ENCODE assay signal across 9 cellular contexts in the genomic region with DNA sequence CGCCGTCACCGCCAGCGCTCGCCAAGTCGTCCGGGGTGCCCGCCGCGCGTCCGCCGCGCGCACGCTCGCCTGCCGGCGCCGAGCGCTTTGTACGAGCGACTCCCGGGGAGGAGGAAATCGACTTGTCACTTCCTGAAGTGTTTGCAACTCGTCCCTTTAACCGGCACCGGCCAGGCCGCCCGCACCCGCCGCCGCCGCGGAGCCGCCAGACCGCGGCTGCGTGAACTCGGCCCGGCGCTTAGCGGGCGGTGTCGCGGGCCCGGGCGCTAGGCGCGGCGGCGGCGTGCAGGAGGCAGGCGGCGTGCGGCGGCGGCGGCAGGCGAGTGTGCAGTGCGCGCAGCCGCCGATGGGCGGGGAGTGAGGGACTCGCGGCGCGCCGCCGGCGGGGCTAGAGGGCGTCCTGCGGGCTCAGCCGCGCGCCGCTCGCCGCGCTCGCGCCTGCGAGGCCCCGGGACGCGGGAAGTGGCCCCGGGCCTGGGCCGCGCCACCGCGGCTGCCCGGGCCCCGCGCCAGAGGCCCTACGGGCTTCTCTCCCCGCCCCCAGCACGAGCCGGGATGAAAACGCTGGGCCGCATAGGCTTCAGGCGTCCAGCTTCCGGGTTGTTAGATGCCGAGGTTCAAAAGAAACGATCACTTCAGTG. TPM values are rescaled to one million over a fixed set of nuclear protein-coding genes. Genes with fewer than 3 reads are reported as not detected.
DNase-seq lines count a peak whose midpoint lies in the region; ATAC-seq, FAIRE-seq and TF ChIP-seq lines count a peak whose summit lies in the region.
"Had no signal": no experiment of that assay in that cellular context is flagged by ENCODE, and none has a peak within 500 bp of the region (broad histone marks: within the 10 kb centered on the region; RNA-seq: fewer than 3 reads in every experiment).

Gene FAM53B, minus strand, starts transcription at position 332 of the 641 bp plus-strand sequence. CDS start 37,665 bp downstream, outside the sequence.

- no peaks in the 10 kb centered on the region for H3K9me3 Mint-ChIP-seq in immature natural killer cell

- H3K27me3 Mint-ChIP-seq in immature natural killer cell (ENCODE audit: low read depth in 3 of 3) = peaks cover 14 to 29% (median 25%) of the 10 kb centered on the region in 3 donors

- H3K4me1 Mint-ChIP-seq in immature natural killer cell = peaks cover 50 to 57% of the 10 kb centered on the region in 2 donors

- H3K4me1 ChIP-seq in small intestine (ENCODE audit: control insufficient read depth in 2 of 2, insufficient read depth in 1 of 2, low read depth in 1 of 2, low read length in 1 of 2) = peaks cover 5 to 10% of the 10 kb centered on the region in 2 donors

- 0% methylated on average over 65 to 105 of the region's 105 CpGs for WGBS in small intestine, 3 donors

- peak within 1 kb of the TSS; percentile 91 to 99 (median 98) for H3K27ac Mint-ChIP-seq in immature natural killer cell

- peak; percentile 67 for ATAC-seq in HG02623 (IDR thresholded peaks at IDR 0.05; ENCODE audit: unreplicated experiment)

- H3K4me3 Mint-ChIP-seq in immature natural killer cell = peak within 1 kb of the TSS; percentile 93 to 99 (median 96)

- no peaks in the 10 kb centered on the region for H3K9me3 ChIP-seq in small intestine (ENCODE audit: control insufficient read depth, low read depth)

- H3K36me3 Mint-ChIP-seq in immature natural killer cell = no peaks in the 10 kb centered on the region

- H3K4me3 ChIP-seq in WI38 (ENCODE audit: low read depth, low read length) (peak within 1 kb of the TSS; percentile 61), bronchial epithelial cell (ENCODE audit: low read depth, low read length) (peak within 1 kb of the TSS; percentile 67), small intestine (ENCODE audit: low read depth in 1 of 2, low read length in 2 of 2) (peak within 1 kb of the TSS; percentile 78 to 99)

- no peaks in the 10 kb centered on the region for H3K36me3 ChIP-seq in bronchial epithelial cell (ENCODE audit: control insufficient read depth, insufficient read depth, low read length)
- no peaks in the 10 kb centered on the region for H3K36me3 ChIP-seq in small intestine (ENCODE audit: control insufficient read depth in 2 of 2, insufficient read depth in 2 of 2, low read length in 2 of 2)

- TF ChIP-seq CTCF in WI38 (IDR thresholded peaks at IDR 0.05; ENCODE audit: low read depth, low read length) = no peak
- TF ChIP-seq CTCF in bronchial epithelial cell (IDR thresholded peaks at IDR 0.05; ENCODE audit: insufficient read depth, low read length, severe bottlenecking) = no peak

- H3K27me3 ChIP-seq in bronchial epithelial cell (ENCODE audit: control insufficient read depth, insufficient read depth, low read length) = no peaks in the 10 kb centered on the region
- no peaks in the 10 kb centered on the region for H3K27me3 ChIP-seq in small intestine (ENCODE audit: control insufficient read depth in 2 of 2, insufficient read depth in 2 of 2, low read length in 2 of 2)

- peak within 1 kb of the TSS; percentile 78 to 99 for H3K27ac ChIP-seq in small intestine (ENCODE audit: low read depth in 1 of 2, low read length in 1 of 2)

- DNase-seq in NCI-H1417 (lab: John Stamatoyannopoulos, UW) = peak; percentile 65 to 77 (median 74)
- no peak for DNase-seq in NCI-H1417 treated with DMSO at 0.1 percent for 48 hours (lab: John Stamatoyannopoulos, UW)
- DNase-seq in NCI-H1105 treated with DMSO at 0.1 percent for 48 hours (lab: John Stamatoyannopoulos, UW) = peak; percentile 50
- DNase-seq in bronchial epithelial cell (ENCODE audit: low read depth) = peak; percentile 34
- DNase-seq in immature natural killer cell = peak; percentile 86 to 88 (median 88)
- DNase-seq in small intestine = peak; percentile 91

- FAIRE-seq in bronchial epithelial cell (lab: Jason Lieb, UNC) = no peak
- FAIRE-seq in small intestine (lab: Jason Lieb, UNC) = no peak
- FAIRE-seq: A204.1 had no signal

RNA-seq across cellular contexts. Expression of gene FAM53B, which starts in this region (rescaled TPM):
- 19.5 and 23.9 TPM in 2 replicates for total RNA-seq in bronchial epithelial cell
- polyA plus RNA-seq in immature natural killer cell (10 to 100 TPM; 12.1 to 62.1 (median 23.8) TPM), small intestine (10 to 100 TPM; 15.1 to 30.2 (median 18.8) TPM)
